ENCODE assay signal across 8 cellular contexts in genomic region chr10:7956508-7956907, GRCh38.
A peak's percentile ranks its signal among the peaks of the same experiment; 100 is the strongest.
DNase-seq lines count a peak whose midpoint lies in the region; ATAC-seq, FAIRE-seq and TF ChIP-seq lines count a peak whose summit lies in the region.

No MANE protein-coding gene starts in this region.

- no peaks in the 10 kb centered on the region for H3F3A ChIP-seq in PC-3 (ENCODE audit: low read length, unreplicated experiment)

- dilution Hi-C loops in keratinocyte (cut with MboI; ENCODE audit: extremely low pct_ligation_motif_present, low sequenced_read_pairs), result no loop called here

- ATAC-seq in GM18519 (IDR thresholded peaks at IDR 0.05; ENCODE audit: low FRiP score, unreplicated experiment), result peak; percentile 98
- ATAC-seq in HG02852 (IDR thresholded peaks at IDR 0.05; ENCODE audit: unreplicated experiment), result peak; percentile 98
- ATAC-seq in PC-3, result no peak; the same call in 1 of the 2 replicates
- ATAC-seq in aorta (ENCODE audit: low FRiP score), result no peak

- intact Hi-C loops in PC-3 (cut with micrococcal nuclease) (no loop called here), aorta (cut with DNase I) (no loop called here)

- POLR2A ChIA-PET in PC-3 (lab: Charles Lee; ENCODE audit: unreplicated experiment), result no interaction called here

- H3K27ac ChIP-seq in PC-3 (ENCODE audit: low read length), result peak overlapping the region; percentile 4; the same call in 1 of the 2 replicates
- H3K27ac ChIP-seq in keratinocyte (ENCODE audit: control insufficient read depth, insufficient read depth, low read length), result no peak overlapping the region
- no peak overlapping the region for H3K27ac ChIP-seq in Peyer's patch
- H3K27ac ChIP-seq in aorta (ENCODE audit: low read depth in 1 of 2, low read length in 2 of 2), result no peak overlapping the region

- H2AFZ ChIP-seq in PC-3 (ENCODE audit: low read length) (no peak overlapping the region), keratinocyte (ENCODE audit: control insufficient read depth, low read length) (no peak overlapping the region)

- H4K20me1 ChIP-seq in PC-3 (ENCODE audit: low read length) (no peaks in the 10 kb centered on the region), keratinocyte (ENCODE audit: control insufficient read depth, extremely low read depth, insufficient read depth, low read length) (no peaks in the 10 kb centered on the region)

- DNase-seq in PC-3 (peak; percentile 34), keratinocyte (ENCODE audit: low read depth, low spot score) (no peak), Peyer's patch (no peak), NCI-H510A treated with DMSO at 0.1 percent for 48 hours (lab: John Stamatoyannopoulos, UW) (no peak), aorta (no peak)
- DNase-seq in stimulated activated CD4-positive, alpha-beta T cell treated with anti-CD3 and anti-CD28 coated beads, Interleukin-2, amount 100 ng/mL, for 48 hours, result no peak

- peaks cover 5% of the 10 kb centered on the region; the same call in 1 of the 2 replicates for H3K4me1 ChIP-seq in PC-3 (ENCODE audit: insufficient read depth, low read length)
- H3K4me1 ChIP-seq in keratinocyte (ENCODE audit: control insufficient read depth, extremely low read depth, insufficient read depth, low read length), result peaks cover 6% of the 10 kb centered on the region
- no peaks in the 10 kb centered on the region for H3K4me1 ChIP-seq in Peyer's patch
- H3K4me1 ChIP-seq in aorta (ENCODE audit: control insufficient read depth in 1 of 2, insufficient read depth in 2 of 2, low read length in 2 of 2), result peaks cover 0 to 2% of the 10 kb centered on the region in 2 donors

- H3K9me2 ChIP-seq in PC-3 (replicated peaks; ENCODE audit: low read length), result no peaks in the 10 kb centered on the region

- H3K27me3 ChIP-seq in PC-3 (ENCODE audit: low read length) (no peaks in the 10 kb centered on the region), keratinocyte (ENCODE audit: control insufficient read depth, extremely low read depth, insufficient read depth, low read length) (no peaks in the 10 kb centered on the region), Peyer's patch (no peaks in the 10 kb centered on the region), aorta (ENCODE audit: control insufficient read depth in 1 of 2, insufficient read depth in 2 of 2, low read length in 1 of 2) (no peaks in the 10 kb centered on the region)

- no TSS peak for BruUV-seq in PC-3 (replicated peaks; lab: Mats Ljungman, UMichigan)

- H3K4me3 ChIP-seq in PC-3 (ENCODE audit: low read length) (no peak overlapping the region), keratinocyte (ENCODE audit: control insufficient read depth in 2 of 3, extremely low read depth in 1 of 3, insufficient read depth in 2 of 3, low read depth in 1 of 3, low read length in 3 of 3) (no peak overlapping the region), Peyer's patch (no peak overlapping the region), aorta (ENCODE audit: low read length in 2 of 2) (no peak overlapping the region)

- H3K9me1 ChIP-seq in keratinocyte (ENCODE audit: control insufficient read depth, extremely low read depth, insufficient read depth, low read length), result no peaks in the 10 kb centered on the region

- CTCF ChIA-PET in PC-3 (lab: Charles Lee), result no interaction called here

- no peaks in the 10 kb centered on the region for H3K9me3 ChIP-seq in PC-3 (ENCODE audit: low read length)
- H3K9me3 ChIP-seq in keratinocyte (ENCODE audit: control insufficient read depth, low read depth, low read length), result no peaks in the 10 kb centered on the region
- no peaks in the 10 kb centered on the region for H3K9me3 ChIP-seq in Peyer's patch
- no peaks in the 10 kb centered on the region for H3K9me3 ChIP-seq in aorta (ENCODE audit: control insufficient read depth, low read length)

- no peak overlapping the region for H3K9ac ChIP-seq in PC-3 (ENCODE audit: low read length)
- no peak overlapping the region for H3K9ac ChIP-seq in keratinocyte (ENCODE audit: control insufficient read depth, extremely low read depth, insufficient read depth, low read length)

- H3K4me2 ChIP-seq in PC-3 (ENCODE audit: low read length) (no peak overlapping the region), keratinocyte (ENCODE audit: control insufficient read depth, extremely low read depth, insufficient read depth, low read depth, low read length) (no peak overlapping the region)

- FAIRE-seq in keratinocyte (lab: Jason Lieb, UNC), result peak; percentile 32

- H3K36me3 ChIP-seq in PC-3 (ENCODE audit: low read depth, low read length), result no peaks in the 10 kb centered on the region
- no peaks in the 10 kb centered on the region for H3K36me3 ChIP-seq in keratinocyte (ENCODE audit: control insufficient read depth in 2 of 2, extremely low read depth in 1 of 2, insufficient read depth in 2 of 2, low read length in 2 of 2)
- no peaks in the 10 kb centered on the region for H3K36me3 ChIP-seq in Peyer's patch
- H3K36me3 ChIP-seq in aorta (ENCODE audit: control insufficient read depth in 1 of 2, insufficient read depth in 2 of 2, low read length in 1 of 2), result no peaks in the 10 kb centered on the region

- no peaks in the 10 kb centered on the region for H3K79me2 ChIP-seq in PC-3 (ENCODE audit: low read length)
- H3K79me2 ChIP-seq in keratinocyte (ENCODE audit: control insufficient read depth, insufficient read depth, low read length), result peaks cover 2% of the 10 kb centered on the region

- no peak for TF ChIP-seq CTCF in PC-3 (conservative IDR thresholded peaks at IDR 0.05; ENCODE audit: low read depth, low read length)
- TF ChIP-seq CTCF in keratinocyte (optimal IDR thresholded peaks at IDR 0.05 in 1 of 3, IDR thresholded peaks at IDR 0.05 in 1 of 3, conservative IDR thresholded peaks at IDR 0.05 in 1 of 3; ENCODE audit: extremely low read depth in 1 of 3, insufficient read depth in 2 of 3, low read length in 3 of 3), result no peak
- no peak for TF ChIP-seq CTCF in Peyer's patch (IDR thresholded peaks at IDR 0.05)

- TF ChIP-seq POLR2A in Peyer's patch (IDR thresholded peaks at IDR 0.05), result no peak

Comparison
In these comparisons a context has a peak if more than half of its experiments do, and no peak if none do; other contexts are left out.
1. ATAC-seq: peak in GM18519 (single experiment) and HG02852 (single experiment); none in PC-3 (single experiment) and aorta (single experiment).